Comparison of ENCODE assay signal across 8 cellular contexts in the genomic region with DNA sequence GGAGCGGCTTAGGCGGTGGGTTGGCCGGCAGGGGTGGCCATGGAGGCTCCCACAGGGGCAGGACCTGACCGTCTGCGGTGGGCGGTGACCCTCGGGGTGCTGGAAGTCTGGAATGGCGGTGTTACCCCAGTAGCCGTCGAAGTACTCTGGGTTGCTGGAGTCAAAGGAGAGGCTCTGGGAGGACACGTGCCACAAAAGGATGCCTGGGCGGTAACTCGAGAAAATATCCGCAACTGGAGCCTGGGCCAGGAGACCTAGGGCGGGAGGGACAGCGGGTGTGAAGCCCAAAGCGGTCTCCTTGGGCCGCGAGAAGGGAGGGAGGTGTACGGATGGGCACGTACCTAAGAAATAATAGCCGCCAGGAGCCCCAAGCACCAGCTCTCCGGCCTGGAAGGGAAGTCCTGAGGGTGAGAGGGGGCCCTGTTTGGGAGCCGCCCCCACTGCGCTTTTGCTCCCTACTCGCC. TPM values are rescaled to one million over a fixed set of nuclear protein-coding genes. Genes with fewer than 3 reads are reported as not detected.
DNase-seq lines count a peak whose midpoint lies in the region; ATAC-seq, FAIRE-seq and TF ChIP-seq lines count a peak whose summit lies in the region.

No MANE protein-coding gene starts in this region.

- no peak overlapping the region for H2BK5ac ChIP-seq in H9 (ENCODE audit: insufficient read length, low read length)

- no peaks in the 10 kb centered on the region for H3K9me3 ChIP-seq in H9 (ENCODE audit: control insufficient read depth, low read depth, low read length)

- no peak overlapping the region for H2BK15ac ChIP-seq in H9 (ENCODE audit: low read depth, low read length)

- no peak overlapping the region for H2AFZ ChIP-seq in H9 (ENCODE audit: low read length)

- H3K27ac ChIP-seq in H9 (ENCODE audit: insufficient read length, low read depth, low read length): no peak overlapping the region

- peaks cover 14% of the 10 kb centered on the region; the same call in 1 of the 2 replicates for H3K27me3 ChIP-seq in H9 (ENCODE audit: insufficient read depth, low read length)

- H3K9ac ChIP-seq in H9 (ENCODE audit: extremely low read depth, insufficient read length, low read length): no peak overlapping the region

- ATAC-seq in stimulated activated naive B cell treated with anti-CD40 and anti-IgM and Interleukin-4, amounts not matched to agents 10 μg/mL and 1 μg/mL and 100 μg/mL, for 72 hours (replicated peaks): peak; percentile 26 to 34
- ATAC-seq in HG02884 (IDR thresholded peaks at IDR 0.05; ENCODE audit: unreplicated experiment) (no peak), HG03354 (IDR thresholded peaks at IDR 0.05; ENCODE audit: poor library complexity, severe bottlenecking, unreplicated experiment) (no peak)

- no peak for DNase-seq in H9
- DNase-seq in activated T-helper 1 cell treated with anti-CD3 and anti-CD28 coated beads, Interleukin-12 subunit alpha, Interleukin-12 subunit beta, Interleukin-2, Interleukin-4 antibody, amounts not matched to agents 30 ng/mL and 10 ng/mL and 1 ng/mL, durations not matched to agents 14 hours and 24 hours and 36 hours (ENCODE audit: low spot score): no peak
- DNase-seq in iPS-NIHi7 (ENCODE audit: extremely low spot score): peak; percentile 34
- no peak for DNase-seq in stimulated activated naive B cell treated with anti-CD40 and anti-IgM and Interleukin-4, amounts not matched to agents 10 μg/mL and 1 μg/mL and 100 μg/mL, for 72 hours
- DNase-seq in urothelium cell line (ENCODE audit: low spot score): no peak
- DNase-seq in DMS53 (lab: John Stamatoyannopoulos, UW): no peak

- no peak overlapping the region for H4K91ac ChIP-seq in H9 (ENCODE audit: insufficient read length, low read depth, low read length)

- H3T11ph ChIP-seq in H9 (ENCODE audit: low read length): no peak overlapping the region

- no peaks in the 10 kb centered on the region for H3K79me2 ChIP-seq in H9 (ENCODE audit: insufficient read depth, low read length)

- no peak overlapping the region for H3K4ac ChIP-seq in H9 (ENCODE audit: low read depth, low read length)

- H3K4me2 ChIP-seq in H9 (ENCODE audit: insufficient read depth, insufficient read length, low read length): peak overlapping the region; percentile 62

- H2BK120ac ChIP-seq in H9 (ENCODE audit: low read depth, low read length, poor library complexity, severe bottlenecking): no peak overlapping the region

- H3K4me1 ChIP-seq in H9 (ENCODE audit: insufficient read depth, low read length): no peaks in the 10 kb centered on the region; the same call in 1 of the 2 replicates

- no peak overlapping the region for H2BK20ac ChIP-seq in H9 (ENCODE audit: low read depth, low read length, poor library complexity, severe bottlenecking)

- H3K18ac ChIP-seq in H9 (ENCODE audit: insufficient read length, low read depth, low read length): no peak overlapping the region

- no peaks in the 10 kb centered on the region for H3K36me3 Mint-ChIP-seq in H9 (ENCODE audit: insufficient read depth in 1 of 3, low read depth in 3 of 3)
- H3K36me3 Mint-ChIP-seq in activated T-helper 1 cell treated with anti-CD3 and anti-CD28 coated beads, Interleukin-12 subunit alpha, Interleukin-12 subunit beta, Interleukin-2, Interleukin-4 antibody, amounts not matched to agents 30 ng/mL and 10 ng/mL and 1 ng/mL, durations not matched to agents 14 hours and 24 hours and 36 hours (ENCODE audit: low read depth): no peaks in the 10 kb centered on the region
- H3K36me3 Mint-ChIP-seq in stimulated activated naive B cell treated with anti-CD40 and anti-IgM and Interleukin-4, amounts not matched to agents 10 μg/mL and 1 μg/mL and 100 μg/mL, for 72 hours: peaks cover 0 to 4% of the 10 kb centered on the region in 2 donors

- H3K4me3 Mint-ChIP-seq in H9: peak overlapping the region; percentile 68 to 85
- peak overlapping the region; percentile 73 for H3K4me3 Mint-ChIP-seq in activated T-helper 1 cell treated with anti-CD3 and anti-CD28 coated beads, Interleukin-12 subunit alpha, Interleukin-12 subunit beta, Interleukin-2, Interleukin-4 antibody, amounts not matched to agents 30 ng/mL and 10 ng/mL and 1 ng/mL, durations not matched to agents 14 hours and 24 hours and 36 hours
- H3K4me3 Mint-ChIP-seq in stimulated activated naive B cell treated with anti-CD40 and anti-IgM and Interleukin-4, amounts not matched to agents 10 μg/mL and 1 μg/mL and 100 μg/mL, for 72 hours: peak overlapping the region; percentile 73 to 78

- FAIRE-seq in urothelium cell line (lab: Jason Lieb, UNC): no peak

- H3K23ac ChIP-seq in H9 (ENCODE audit: insufficient read length, low read depth, low read length): no peak overlapping the region

- H3K79me1 ChIP-seq in H9 (ENCODE audit: insufficient read depth, low read depth, low read length, poor library complexity, severe bottlenecking): no peaks in the 10 kb centered on the region

- no peak overlapping the region for H2AK5ac ChIP-seq in H9 (ENCODE audit: insufficient read length, low read length)

- H3K23me2 ChIP-seq in H9 (ENCODE audit: insufficient read length, low read depth, low read length, poor library complexity, severe bottlenecking): peaks cover 16% of the 10 kb centered on the region

- WGBS in H9 (ENCODE audit: extremely low coverage, insufficient read length, low lambda C conversion rate): no CpG with 5 or more reads among the region's 26 CpGs

- no peak overlapping the region for H2BK12ac ChIP-seq in H9 (ENCODE audit: insufficient read length, low read depth, low read length)

- no peaks in the 10 kb centered on the region for H3K9me3 Mint-ChIP-seq in H9
- H3K9me3 Mint-ChIP-seq in activated T-helper 1 cell treated with anti-CD3 and anti-CD28 coated beads, Interleukin-12 subunit alpha, Interleukin-12 subunit beta, Interleukin-2, Interleukin-4 antibody, amounts not matched to agents 30 ng/mL and 10 ng/mL and 1 ng/mL, durations not matched to agents 14 hours and 24 hours and 36 hours: no peaks in the 10 kb centered on the region
- H3K9me3 Mint-ChIP-seq in stimulated activated naive B cell treated with anti-CD40 and anti-IgM and Interleukin-4, amounts not matched to agents 10 μg/mL and 1 μg/mL and 100 μg/mL, for 72 hours: peaks cover 0 to 2% of the 10 kb centered on the region in 2 donors

- peaks cover 55% of the 10 kb centered on the region for H3K27me3 Mint-ChIP-seq in H9 (ENCODE audit: low read depth)
- H3K27me3 Mint-ChIP-seq in activated T-helper 1 cell treated with anti-CD3 and anti-CD28 coated beads, Interleukin-12 subunit alpha, Interleukin-12 subunit beta, Interleukin-2, Interleukin-4 antibody, amounts not matched to agents 30 ng/mL and 10 ng/mL and 1 ng/mL, durations not matched to agents 14 hours and 24 hours and 36 hours (ENCODE audit: insufficient read depth): peaks cover 24% of the 10 kb centered on the region
- H3K27me3 Mint-ChIP-seq in stimulated activated naive B cell treated with anti-CD40 and anti-IgM and Interleukin-4, amounts not matched to agents 10 μg/mL and 1 μg/mL and 100 μg/mL, for 72 hours: peaks cover 19 to 49% of the 10 kb centered on the region in 2 donors

- no peaks in the 10 kb centered on the region for H4K20me1 ChIP-seq in H9 (ENCODE audit: control insufficient read depth, insufficient read depth, insufficient read length)

- no peak overlapping the region for H3K27ac Mint-ChIP-seq in H9
- peak overlapping the region; percentile 16 for H3K27ac Mint-ChIP-seq in activated T-helper 1 cell treated with anti-CD3 and anti-CD28 coated beads, Interleukin-12 subunit alpha, Interleukin-12 subunit beta, Interleukin-2, Interleukin-4 antibody, amounts not matched to agents 30 ng/mL and 10 ng/mL and 1 ng/mL, durations not matched to agents 14 hours and 24 hours and 36 hours
- H3K27ac Mint-ChIP-seq in stimulated activated naive B cell treated with anti-CD40 and anti-IgM and Interleukin-4, amounts not matched to agents 10 μg/mL and 1 μg/mL and 100 μg/mL, for 72 hours: no peak overlapping the region

- H4K8ac ChIP-seq in H9 (replicated peaks; ENCODE audit: insufficient read length, low read depth, low read length): no peak overlapping the region

- peaks cover 11 to 22% of the 10 kb centered on the region in 2 experiments for H3K4me1 Mint-ChIP-seq in H9
- peaks cover 6% of the 10 kb centered on the region for H3K4me1 Mint-ChIP-seq in activated T-helper 1 cell treated with anti-CD3 and anti-CD28 coated beads, Interleukin-12 subunit alpha, Interleukin-12 subunit beta, Interleukin-2, Interleukin-4 antibody, amounts not matched to agents 30 ng/mL and 10 ng/mL and 1 ng/mL, durations not matched to agents 14 hours and 24 hours and 36 hours (ENCODE audit: low read depth)
- peaks cover 7 to 24% of the 10 kb centered on the region in 2 donors for H3K4me1 Mint-ChIP-seq in stimulated activated naive B cell treated with anti-CD40 and anti-IgM and Interleukin-4, amounts not matched to agents 10 μg/mL and 1 μg/mL and 100 μg/mL, for 72 hours

- intact Hi-C loops in activated T-helper 1 cell treated with anti-CD3 and anti-CD28 coated beads, Interleukin-12 subunit alpha, Interleukin-12 subunit beta, Interleukin-2, Interleukin-4 antibody, amounts not matched to agents 30 ng/mL and 10 ng/mL and 1 ng/mL, durations not matched to agents 14 hours and 24 hours and 36 hours (cut with micrococcal nuclease): loop anchor here (1.0 kb wide), 3 partner anchors 22 to 118 kb away; partner anchors contain the start of genes FAM171A2, GPATCH8 and GRN

- H3K56ac ChIP-seq in H9 (ENCODE audit: insufficient read length, low read depth, low read length): no peak overlapping the region

- no peak for TF ChIP-seq CTCF in H9 (conservative IDR thresholded peaks at IDR 0.05)

- H4K5ac ChIP-seq in H9 (ENCODE audit: insufficient read length, low read depth, low read length): no peak overlapping the region

- H3K14ac ChIP-seq in H9 (ENCODE audit: insufficient read depth, low read length): no peak overlapping the region

RNA-seq across cellular contexts. Expression of gene ITGA2B, which starts 4.6 kb away (rescaled TPM):
- 8.3 and 10.1 TPM in 2 replicates for total RNA-seq in H9 (2021)
- total RNA-seq in activated T-helper 1 cell treated with anti-CD3 and anti-CD28 coated beads, Interleukin-12 subunit alpha, Interleukin-12 subunit beta, Interleukin-2, Interleukin-4 antibody, amounts not matched to agents 30 ng/mL and 10 ng/mL and 1 ng/mL, durations not matched to agents 14 hours and 24 hours and 36 hours: 0.44 and 0.71 TPM in 2 replicates

RNA-seq across cellular contexts. Expression of gene FAM171A2, which starts 21.2 kb away (rescaled TPM):
- total RNA-seq in H9 (2021): 27.3 and 27.5 TPM in 2 replicates
- total RNA-seq in activated T-helper 1 cell treated with anti-CD3 and anti-CD28 coated beads, Interleukin-12 subunit alpha, Interleukin-12 subunit beta, Interleukin-2, Interleukin-4 antibody, amounts not matched to agents 30 ng/mL and 10 ng/mL and 1 ng/mL, durations not matched to agents 14 hours and 24 hours and 36 hours: 0.10 and 0.29 TPM in 2 replicates

RNA-seq across cellular contexts. Expression of gene GRN, which starts 39.8 kb away (rescaled TPM):
- 127 and 130 TPM in 2 replicates for total RNA-seq in H9 (2021)
- 32.7 and 42.9 TPM in 2 replicates for total RNA-seq in activated T-helper 1 cell treated with anti-CD3 and anti-CD28 coated beads, Interleukin-12 subunit alpha, Interleukin-12 subunit beta, Interleukin-2, Interleukin-4 antibody, amounts not matched to agents 30 ng/mL and 10 ng/mL and 1 ng/mL, durations not matched to agents 14 hours and 24 hours and 36 hours

Comparison
In these comparisons a context has a peak if more than half of its experiments do, and no peak if none do; other contexts are left out.
1. ATAC-seq: peak in stimulated activated naive B cell treated with anti-CD40 and anti-IgM and Interleukin-4, amounts not matched to agents 10 μg/mL and 1 μg/mL and 100 μg/mL, for 72 hours (2 of 2); none in HG02884 (single experiment) and HG03354 (single experiment).
2. RNA of gene FAM171A2, which starts 21.2 kb away (total RNA-seq): 27.3 to 27.5 TPM in H9; 0.10 to 0.29 TPM in activated T-helper 1 cell treated with anti-CD3 and anti-CD28 coated beads, Interleukin-12 subunit alpha, Interleukin-12 subunit beta, Interleukin-2, Interleukin-4 antibody, amounts not matched to agents 30 ng/mL and 10 ng/mL and 1 ng/mL, durations not matched to agents 14 hours and 24 hours and 36 hours; every median in the first group is over 10 times any median in the second.
3. Peak in every context shown above with its lines, with median percentiles within 50 percentile points of each other: H3K4me3 Mint-ChIP-seq.